Comparison of ENCODE assay signal across 6 cellular contexts in the genomic region with DNA sequence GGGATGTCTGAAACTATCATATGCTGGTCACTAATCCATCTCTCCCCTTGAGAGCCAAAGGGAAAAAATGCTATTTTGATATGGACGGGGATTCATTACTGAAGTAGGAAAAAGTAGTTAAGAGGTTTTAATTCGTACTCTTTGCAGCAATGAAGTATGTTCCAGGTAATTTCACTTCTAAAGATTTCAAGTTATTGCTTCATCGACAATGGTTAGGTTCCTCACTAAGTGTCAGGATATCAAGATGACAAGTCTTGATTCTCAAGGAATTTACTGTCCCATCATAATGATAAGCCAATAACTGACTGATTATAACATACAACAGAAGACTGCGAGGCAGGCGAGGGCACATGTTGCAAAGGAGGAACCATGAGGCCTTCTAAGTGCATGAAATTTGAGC.
"Had no signal": no experiment of that assay in that cellular context is flagged by ENCODE, and none has a peak within 500 bp of the region (broad histone marks: within the 10 kb centered on the region; RNA-seq: fewer than 3 reads in every experiment).

No MANE protein-coding gene starts in this region.

- DNase-seq: GM23248, H9, HCEC 1CT had no signal

- FAIRE-seq: H1, H54, HTR-8/SVneo had no signal

- H3K9ac ChIP-seq: GM23248 had no signal

- H2AFZ ChIP-seq: GM23248 had no signal

- H3K4me3 ChIP-seq: GM23248 had no signal

- H3K27ac ChIP-seq: GM23248 had no signal
